ENCODE assay signal across 25 cellular contexts in genomic region chr3:135131290-135131689, GRCh38.
DNase-seq lines count a peak whose midpoint lies in the region; ATAC-seq and TF ChIP-seq lines count a peak whose summit lies in the region.
"Had no signal": no experiment of that assay in that cellular context is flagged by ENCODE, and none has a peak within 500 bp of the region (broad histone marks: within the 10 kb centered on the region; RNA-seq: fewer than 3 reads in every experiment).

No MANE protein-coding gene starts in this region.

- H3K9ac ChIP-seq in SK-N-SH: no peak overlapping the region
- H3K9ac ChIP-seq: BLaER1 had no signal

- no peaks in the 10 kb centered on the region for H3K27me3 ChIP-seq in SK-N-SH (ENCODE audit: insufficient read depth)
- H3K27me3 ChIP-seq: BLaER1 had no signal

- H3K27ac ChIP-seq in SK-N-SH (ENCODE audit: low read depth in 2 of 2, low read length in 1 of 2): peak overlapping the region in 1 of 2 experiments; percentile 58; a peak in 1 of 4 replicates
- no peak overlapping the region for H3K27ac ChIP-seq in caudate nucleus (ENCODE audit: low read depth, low read length)
- H3K27ac ChIP-seq: 22Rv1, A549, BLaER1 had no signal

- H3K4me1 Mint-ChIP-seq in brain: peaks cover 72% of the 10 kb centered on the region
- H3K4me1 Mint-ChIP-seq: B cell; CD14-positive monocyte; CD4-positive, alpha-beta memory T cell; CD8-positive, alpha-beta memory T cell had no signal

- no peaks in the 10 kb centered on the region for H3K36me3 ChIP-seq in SK-N-SH (replicated peaks in 1 of 2; ENCODE audit: control insufficient read depth in 1 of 2, insufficient read depth in 2 of 2, low read length in 1 of 2)
- H3K36me3 ChIP-seq: BLaER1 had no signal

- H3K27me3 Mint-ChIP-seq in brain: peaks cover 6% of the 10 kb centered on the region
- H3K27me3 Mint-ChIP-seq: B cell; CD4-positive, alpha-beta memory T cell; CD4-positive, CD25-positive, alpha-beta regulatory T cell; CD8-positive, alpha-beta memory T cell had no signal

- peak; percentile 79 for DNase-seq in SK-N-SH
- DNase-seq in retina: peak; percentile 35
- DNase-seq in LoVo (ENCODE audit: low spot score): no peak
- DNase-seq in caudate nucleus (lab: John Stamatoyannopoulos, UW): no peak
- DNase-seq: AML-193; C1 segment of cervical spinal cord; CD4-positive, alpha-beta memory T cell; CD4-positive, CD25-positive, alpha-beta regulatory T cell; CD8-positive, alpha-beta memory T cell; COR-L47; DMS 273 treated with DMSO at 0.1 percent for 48 hours; DMS153; DMS53; DMS79; DND-41; EL; GDM1 had no signal

- no peak for ATAC-seq in SK-N-SH treated with all-trans-retinoic acid at 6 μM for 48 hours
- ATAC-seq: A549, GM12878 had no signal

- no peaks in the 10 kb centered on the region for H3K9me2 ChIP-seq in SK-N-SH

- no peak overlapping the region for H3K4me2 ChIP-seq in SK-N-SH
- H3K4me2 ChIP-seq: A549, BLaER1 had no signal

- TF ChIP-seq EP300 in SK-N-SH (IDR thresholded peaks at IDR 0.05; ENCODE audit: borderline replicate concordance in 1 of 2, low read depth in 1 of 2, low read length in 1 of 2): peak in 1 of 2 experiments; percentile 65; a peak in 2 of 4 replicates

- H3K4me3 Mint-ChIP-seq in brain: peak overlapping the region in 2 of 5 experiments; percentile 2 to 50
- H3K4me3 Mint-ChIP-seq: B cell; CD14-positive monocyte; CD4-positive, alpha-beta memory T cell; CD4-positive, CD25-positive, alpha-beta regulatory T cell; CD8-positive, alpha-beta memory T cell had no signal

- POLR2A ChIA-PET in SK-N-SH (lab: Yijun Ruan, JAX): no interaction called here

- H3K27ac Mint-ChIP-seq in brain: peak overlapping the region in 4 of 5 experiments; percentile 42 to 98 (median 88)
- H3K27ac Mint-ChIP-seq: B cell; CD14-positive monocyte; CD4-positive, alpha-beta memory T cell; CD4-positive, CD25-positive, alpha-beta regulatory T cell; CD8-positive, alpha-beta memory T cell had no signal

- TF ChIP-seq CTCF in SK-N-SH (IDR thresholded peaks at IDR 0.05) (no peak), brain (conservative IDR thresholded peaks at IDR 0.05) (no peak)

- H3K79me2 ChIP-seq in SK-N-SH (ENCODE audit: insufficient read depth): no peaks in the 10 kb centered on the region

- H3K4me1 ChIP-seq in SK-N-SH (ENCODE audit: control insufficient read depth in 1 of 2, insufficient read depth in 2 of 2, low read depth in 1 of 2, low read length in 1 of 2): peaks cover 0 to 10% of the 10 kb centered on the region in 2 experiments; a peak in 1 of 4 replicates
- H3K4me1 ChIP-seq: A549 had no signal

- 7% methylated on average over 7 of the region's 7 CpGs for WGBS in SK-N-SH (ENCODE audit: low lambda C conversion rate)

- H3F3A ChIP-seq in SK-N-SH (replicated peaks; ENCODE audit: insufficient read depth): no peaks in the 10 kb centered on the region

- no peak overlapping the region for H2AFZ ChIP-seq in SK-N-SH (ENCODE audit: low read depth)

- H3K4me3 ChIP-seq in SK-N-SH (ENCODE audit: low read depth in 2 of 2, low read length in 1 of 2): no peak overlapping the region
- H3K4me3 ChIP-seq: A549, BLaER1, GM12878 had no signal

- H3K36me3 Mint-ChIP-seq in brain: no peaks in the 10 kb centered on the region
- H3K36me3 Mint-ChIP-seq: CD14-positive monocyte; CD4-positive, alpha-beta memory T cell; CD4-positive, CD25-positive, alpha-beta regulatory T cell; CD8-positive, alpha-beta memory T cell had no signal

- no peaks in the 10 kb centered on the region for H3K9me3 Mint-ChIP-seq in brain

- TF ChIP-seq RAD21 in SK-N-SH (IDR thresholded peaks at IDR 0.05; ENCODE audit: low read length): peak; percentile 6; the same call in 1 of the 2 replicates

- no peaks in the 10 kb centered on the region for H4K20me1 ChIP-seq in SK-N-SH (ENCODE audit: insufficient read depth)
- H4K20me1 ChIP-seq: BLaER1 had no signal

- no peaks in the 10 kb centered on the region for H3K9me3 ChIP-seq in SK-N-SH
- H3K9me3 ChIP-seq: A549, BLaER1 had no signal

- CTCF ChIA-PET in SK-N-SH (lab: Yijun Ruan, JAX): no interaction called here

TF ChIP-seq in SK-N-SH, 30 proteins besides CTCF, POLR2A, EP300 and RAD21 (continues in another document):
- TF ChIP-seq NFIC (IDR thresholded peaks at IDR 0.05; ENCODE audit: borderline replicate concordance): no peak
- TF ChIP-seq, protein P1, sequence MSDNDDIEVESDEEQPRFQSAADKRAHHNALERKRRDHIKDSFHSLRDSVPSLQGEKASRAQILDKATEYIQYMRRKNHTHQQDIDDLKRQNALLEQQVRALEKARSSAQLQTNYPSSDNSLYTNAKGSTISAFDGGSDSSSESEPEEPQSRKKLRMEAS (IDR thresholded peaks at IDR 0.05; ENCODE audit: low read depth): no peak
- no peak; the same call in 1 of the 2 replicates for TF ChIP-seq RFX5 (IDR thresholded peaks at IDR 0.05; ENCODE audit: low read length)
- no peak for TF ChIP-seq EZH2phosphoT487 (IDR thresholded peaks at IDR 0.05; ENCODE audit: borderline replicate concordance, low read depth)
- peak; percentile 43 for TF ChIP-seq CHD2 (IDR thresholded peaks at IDR 0.05; ENCODE audit: low read length, partially characterized antibody)
- TF ChIP-seq, protein P2, sequence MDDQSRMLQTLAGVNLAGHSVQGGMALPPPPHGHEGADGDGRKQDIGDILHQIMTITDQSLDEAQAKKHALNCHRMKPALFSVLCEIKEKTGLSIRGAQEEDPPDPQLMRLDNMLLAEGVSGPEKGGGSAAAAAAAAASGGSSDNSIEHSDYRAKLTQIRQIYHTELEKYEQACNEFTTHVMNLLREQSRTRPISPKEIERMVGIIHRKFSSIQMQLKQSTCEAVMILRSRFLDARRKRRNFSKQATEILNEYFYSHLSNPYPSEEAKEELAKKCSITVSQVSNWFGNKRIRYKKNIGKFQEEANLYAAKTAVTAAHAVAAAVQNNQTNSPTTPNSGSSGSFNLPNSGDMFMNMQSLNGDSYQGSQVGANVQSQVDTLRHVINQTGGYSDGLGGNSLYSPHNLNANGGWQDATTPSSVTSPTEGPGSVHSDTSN (IDR thresholded peaks at IDR 0.05): no peak
- TF ChIP-seq GABPA (IDR thresholded peaks at IDR 0.05; ENCODE audit: low read depth): no peak
- no peak for TF ChIP-seq MEF2A (IDR thresholded peaks at IDR 0.05; ENCODE audit: borderline replicate concordance, low read depth)
- peak; percentile 36; the same call in 1 of the 2 replicates for TF ChIP-seq FOXJ3 (CRISPR knock-in tag; IDR thresholded peaks at IDR 0.05)
- no peak for TF ChIP-seq JUND (IDR thresholded peaks at IDR 0.05)

TF ChIP-seq in SK-N-SH treated with all-trans-retinoic acid at 6 μM for 48 hours, 23 proteins besides CTCF, POLR2A, EP300 and RAD21 (continues in another document):
- TF ChIP-seq CSRNP3 (CRISPR knock-in tag; IDR thresholded peaks at IDR 0.05): no peak
- no peak for TF ChIP-seq ZNF70 (CRISPR knock-in tag; IDR thresholded peaks at IDR 0.05)
- no peak for TF ChIP-seq ESRRG (CRISPR knock-in tag; IDR thresholded peaks at IDR 0.05)
- no peak for TF ChIP-seq TCF4 (CRISPR knock-in tag; IDR thresholded peaks at IDR 0.05; ENCODE audit: borderline replicate concordance)
- TF ChIP-seq TSHZ2 (CRISPR knock-in tag; IDR thresholded peaks at IDR 0.05): no peak
- TF ChIP-seq GLIS3 (CRISPR knock-in tag; IDR thresholded peaks at IDR 0.05): no peak
- no peak for TF ChIP-seq TOX (CRISPR knock-in tag; IDR thresholded peaks at IDR 0.05; ENCODE audit: borderline replicate concordance)
- no peak for TF ChIP-seq ZFP3 (CRISPR knock-in tag; IDR thresholded peaks at IDR 0.05)
- TF ChIP-seq ZNF565 (CRISPR knock-in tag; conservative IDR thresholded peaks at IDR 0.05; ENCODE audit: low read depth): no peak
- no peak for TF ChIP-seq ZNF8 (CRISPR knock-in tag; IDR thresholded peaks at IDR 0.05)
- TF ChIP-seq ARNTL (CRISPR knock-in tag; IDR thresholded peaks at IDR 0.05; ENCODE audit: borderline replicate concordance, low read depth): no peak
- TF ChIP-seq OSR1 (CRISPR knock-in tag; IDR thresholded peaks at IDR 0.05): no peak

Comparison
In these comparisons a context has a peak if more than half of its experiments do, and no peak if none do; other contexts are left out.
1. DNase-seq: peak in SK-N-SH (single experiment) and retina (single experiment); none in LoVo (single experiment) and caudate nucleus (0 of 61).